ENCODE assay signal across 12 cellular contexts in genomic region chr4:185213829-185214228, GRCh38. TPM values are rescaled to one million over a fixed set of nuclear protein-coding genes. Genes with fewer than 3 reads are reported as not detected.
DNase-seq lines count a peak whose midpoint lies in the region; ATAC-seq and TF ChIP-seq lines count a peak whose summit lies in the region.
"Had no signal": no experiment of that assay in that cellular context is flagged by ENCODE, and none has a peak within 500 bp of the region (broad histone marks: within the 10 kb centered on the region; RNA-seq: fewer than 3 reads in every experiment).

No MANE protein-coding gene starts in this region.

- H4K20me1 ChIP-seq in Karpas-422 (ENCODE audit: insufficient read depth, low read depth, low read length), result no peaks in the 10 kb centered on the region
- peaks cover 28% of the 10 kb centered on the region for H4K20me1 ChIP-seq in SK-N-SH (ENCODE audit: insufficient read depth)

- peaks cover under 1% of the 10 kb centered on the region for H3F3A ChIP-seq in SK-N-SH (replicated peaks; ENCODE audit: insufficient read depth)

- H3K9me3 Mint-ChIP-seq in activated CD8-positive, alpha-beta memory T cell treated with anti-CD3 and anti-CD28 coated beads, Interleukin-2, amount 10 ng/mL, durations not matched to agents 7 days and 5 days (ENCODE audit: low read depth), result no peaks in the 10 kb centered on the region
- H3K9me3 Mint-ChIP-seq in stimulated activated memory B cell treated with anti-CD40 and anti-IgM and Interleukin-4, amounts not matched to agents 10 μg/mL and 1 μg/mL and 100 μg/mL, for 72 hours, result no peaks in the 10 kb centered on the region
- H3K9me3 Mint-ChIP-seq: stimulated activated effector memory CD8-positive, alpha-beta T cell treated with anti-CD3 and anti-CD28 coated beads, Interleukin-12 subunit alpha, Interleukin-12 subunit beta, amount 100 ng/mL, for 72 hours had no signal

- ATAC-seq in activated CD8-positive, alpha-beta memory T cell treated with anti-CD3 and anti-CD28 coated beads, Interleukin-2, amount 10 ng/mL, durations not matched to agents 7 days and 5 days, result no peak
- peak; percentile 41 for ATAC-seq in HG02678 (IDR thresholded peaks at IDR 0.05; ENCODE audit: unreplicated experiment)
- peak; percentile 73 for ATAC-seq in stimulated activated memory B cell treated with anti-CD40 and anti-IgM and Interleukin-4, amounts not matched to agents 10 μg/mL and 1 μg/mL and 100 μg/mL, for 72 hours
- ATAC-seq: stimulated activated effector memory CD8-positive, alpha-beta T cell treated with anti-CD3 and anti-CD28 coated beads, Interleukin-12 subunit alpha, Interleukin-12 subunit beta, amount 100 ng/mL, for 72 hours had no signal

- POLR2A ChIA-PET in SK-N-SH (lab: Yijun Ruan, JAX), result no interaction called here

- no peak for DNase-seq in activated CD8-positive, alpha-beta memory T cell treated with anti-CD3 and anti-CD28 coated beads, Interleukin-2, amount 10 ng/mL, durations not matched to agents 7 days and 5 days
- DNase-seq in activated CD8-positive, alpha-beta memory T cell treated with anti-CD3 and anti-CD28 coated beads, Interleukin-2, amount 50 U/mL, for 48 hours, result no peak
- peak; percentile 80 for DNase-seq in Karpas-422
- no peak for DNase-seq in T1000 (lab: John Stamatoyannopoulos, UW)
- DNase-seq in SK-N-SH, result no peak
- DNase-seq in NCI-H748 (lab: John Stamatoyannopoulos, UW; ENCODE audit: unreplicated experiment), result no peak
- DNase-seq: 8988T, NCI-H1048, SHP77 had no signal

- H3K4me3 ChIP-seq in Karpas-422 (ENCODE audit: low read length) (peak overlapping the region; percentile 62; the same call in 1 of the 2 replicates), SK-N-SH (ENCODE audit: low read depth in 2 of 2, low read length in 1 of 2) (no peak overlapping the region)

- WGBS in SK-N-SH (ENCODE audit: low lambda C conversion rate), result 89% methylated on average over 5 of the region's 5 CpGs

- peak overlapping the region; percentile 18 for H3K27ac Mint-ChIP-seq in activated CD8-positive, alpha-beta memory T cell treated with anti-CD3 and anti-CD28 coated beads, Interleukin-2, amount 10 ng/mL, durations not matched to agents 7 days and 5 days
- peak overlapping the region; percentile 81 for H3K27ac Mint-ChIP-seq in stimulated activated memory B cell treated with anti-CD40 and anti-IgM and Interleukin-4, amounts not matched to agents 10 μg/mL and 1 μg/mL and 100 μg/mL, for 72 hours
- H3K27ac Mint-ChIP-seq: stimulated activated effector memory CD8-positive, alpha-beta T cell treated with anti-CD3 and anti-CD28 coated beads, Interleukin-12 subunit alpha, Interleukin-12 subunit beta, amount 100 ng/mL, for 72 hours had no signal

- no peak for TF ChIP-seq CTCF in SK-N-SH (IDR thresholded peaks at IDR 0.05)

- H3K79me2 ChIP-seq in Karpas-422 (ENCODE audit: low read length) (peaks cover 84% of the 10 kb centered on the region), SK-N-SH (ENCODE audit: insufficient read depth) (peaks cover 90% of the 10 kb centered on the region)

- H3K4me2 ChIP-seq in Karpas-422 (ENCODE audit: low read depth, low read length, poor library complexity, severe bottlenecking) (peak overlapping the region; percentile 70), SK-N-SH (no peak overlapping the region)

- no peak for TF ChIP-seq EP300 in SK-N-SH (IDR thresholded peaks at IDR 0.05; ENCODE audit: borderline replicate concordance in 1 of 2, low read depth in 1 of 2, low read length in 1 of 2)

- H2AFZ ChIP-seq in Karpas-422 (ENCODE audit: low read length), result no peak overlapping the region
- no peak overlapping the region for H2AFZ ChIP-seq in SK-N-SH (ENCODE audit: low read depth)

- H3K9me2 ChIP-seq in Karpas-422 (replicated peaks; ENCODE audit: insufficient read depth, low read length), result no peaks in the 10 kb centered on the region
- no peaks in the 10 kb centered on the region for H3K9me2 ChIP-seq in SK-N-SH

- H3K4me1 ChIP-seq in Karpas-422 (ENCODE audit: low read length), result peaks cover 72% of the 10 kb centered on the region
- H3K4me1 ChIP-seq in SK-N-SH (ENCODE audit: control insufficient read depth in 1 of 2, insufficient read depth in 2 of 2, low read depth in 1 of 2, low read length in 1 of 2), result peaks cover 6 to 17% of the 10 kb centered on the region in 2 experiments; a peak in 3 of 4 replicates

- no peaks in the 10 kb centered on the region for H3K27me3 Mint-ChIP-seq in activated CD8-positive, alpha-beta memory T cell treated with anti-CD3 and anti-CD28 coated beads, Interleukin-2, amount 10 ng/mL, durations not matched to agents 7 days and 5 days
- H3K27me3 Mint-ChIP-seq in stimulated activated memory B cell treated with anti-CD40 and anti-IgM and Interleukin-4, amounts not matched to agents 10 μg/mL and 1 μg/mL and 100 μg/mL, for 72 hours, result no peaks in the 10 kb centered on the region

- no peak for TF ChIP-seq RAD21 in SK-N-SH (IDR thresholded peaks at IDR 0.05; ENCODE audit: low read length)

- H3K27me3 ChIP-seq in Karpas-422 (ENCODE audit: low read length) (no peaks in the 10 kb centered on the region), SK-N-SH (ENCODE audit: insufficient read depth) (no peaks in the 10 kb centered on the region)

- H3K27ac ChIP-seq in Karpas-422 (ENCODE audit: low read length) (peak overlapping the region; percentile 95), SK-N-SH (ENCODE audit: low read depth in 2 of 2, low read length in 1 of 2) (no peak overlapping the region)

- H3K9me3 ChIP-seq in Karpas-422 (ENCODE audit: low read length) (no peaks in the 10 kb centered on the region), SK-N-SH (no peaks in the 10 kb centered on the region)

- H3K9ac ChIP-seq in Karpas-422 (ENCODE audit: low read length) (peak overlapping the region; percentile 69), SK-N-SH (no peak overlapping the region)

- H3K4me1 Mint-ChIP-seq in activated CD8-positive, alpha-beta memory T cell treated with anti-CD3 and anti-CD28 coated beads, Interleukin-2, amount 10 ng/mL, durations not matched to agents 7 days and 5 days, result peaks cover 28% of the 10 kb centered on the region
- H3K4me1 Mint-ChIP-seq in stimulated activated memory B cell treated with anti-CD40 and anti-IgM and Interleukin-4, amounts not matched to agents 10 μg/mL and 1 μg/mL and 100 μg/mL, for 72 hours, result peaks cover 74% of the 10 kb centered on the region

- H3K36me3 ChIP-seq in Karpas-422 (ENCODE audit: insufficient read depth, low read length), result no peaks in the 10 kb centered on the region
- no peaks in the 10 kb centered on the region for H3K36me3 ChIP-seq in SK-N-SH (replicated peaks in 1 of 2; ENCODE audit: control insufficient read depth in 1 of 2, insufficient read depth in 2 of 2, low read length in 1 of 2)

- H3K4me3 Mint-ChIP-seq in activated CD8-positive, alpha-beta memory T cell treated with anti-CD3 and anti-CD28 coated beads, Interleukin-2, amount 10 ng/mL, durations not matched to agents 7 days and 5 days, result no peak overlapping the region
- peak overlapping the region; percentile 40 for H3K4me3 Mint-ChIP-seq in stimulated activated memory B cell treated with anti-CD40 and anti-IgM and Interleukin-4, amounts not matched to agents 10 μg/mL and 1 μg/mL and 100 μg/mL, for 72 hours
- H3K4me3 Mint-ChIP-seq: stimulated activated effector memory CD8-positive, alpha-beta T cell treated with anti-CD3 and anti-CD28 coated beads, Interleukin-12 subunit alpha, Interleukin-12 subunit beta, amount 100 ng/mL, for 72 hours had no signal

- CTCF ChIA-PET in activated CD8-positive, alpha-beta memory T cell treated with anti-CD3 and anti-CD28 coated beads, Interleukin-2, amount 10 ng/mL, durations not matched to agents 7 days and 5 days (lab: Charles Lee), result no interaction called here
- CTCF ChIA-PET in SK-N-SH (lab: Yijun Ruan, JAX), result no interaction called here

- H3K36me3 Mint-ChIP-seq in activated CD8-positive, alpha-beta memory T cell treated with anti-CD3 and anti-CD28 coated beads, Interleukin-2, amount 10 ng/mL, durations not matched to agents 7 days and 5 days, result peaks cover 1% of the 10 kb centered on the region
- H3K36me3 Mint-ChIP-seq in stimulated activated memory B cell treated with anti-CD40 and anti-IgM and Interleukin-4, amounts not matched to agents 10 μg/mL and 1 μg/mL and 100 μg/mL, for 72 hours, result no peaks in the 10 kb centered on the region
- H3K36me3 Mint-ChIP-seq: stimulated activated effector memory CD8-positive, alpha-beta T cell treated with anti-CD3 and anti-CD28 coated beads, Interleukin-12 subunit alpha, Interleukin-12 subunit beta, amount 100 ng/mL, for 72 hours had no signal

TF ChIP-seq in SK-N-SH, 30 proteins besides CTCF, POLR2A, EP300 and RAD21:
- TF ChIP-seq RFX5 (IDR thresholded peaks at IDR 0.05; ENCODE audit: low read length), result no peak

RNA-seq across cellular contexts. Expression of gene SNX25, which starts 4.4 kb away (rescaled TPM):
- 10 to 100 TPM; 16.2 to 16.9 TPM for total RNA-seq in activated CD8-positive, alpha-beta memory T cell treated with anti-CD3 and anti-CD28 coated beads, Interleukin-2, amount 10 ng/mL, durations not matched to agents 7 days and 5 days
- 39.2 and 50.5 TPM in 2 replicates for total RNA-seq in Karpas-422 (2014; rRNA removed; shearing (Covaris generic); ENCODE audit: low replicate concordance)
- 8.5 and 11.4 TPM in 2 replicates for polyA plus RNA-seq in SK-N-SH (2012; rRNA removed)
- polyA plus RNA-seq in SK-N-SH (2012; cell fraction: cytosol; rRNA removed), result 12.0 and 14.0 TPM in 2 replicates
- polyA plus RNA-seq in SK-N-SH (2012; cell fraction: nucleus; rRNA removed), result 6.6 and 13.2 TPM in 2 replicates

RNA-seq across cellular contexts. Expression of gene CFAP97, which starts 10.0 kb away (rescaled TPM):
- total RNA-seq in activated CD8-positive, alpha-beta memory T cell treated with anti-CD3 and anti-CD28 coated beads, Interleukin-2, amount 10 ng/mL, durations not matched to agents 7 days and 5 days, result 10 to 100 TPM; 30.8 to 31.8 TPM
- 15.8 and 44.5 TPM in 2 replicates for total RNA-seq in Karpas-422 (2014; rRNA removed; shearing (Covaris generic); ENCODE audit: low replicate concordance)
- polyA plus RNA-seq in SK-N-SH (2012; rRNA removed), result 10.6 and 14.1 TPM in 2 replicates
- polyA plus RNA-seq in SK-N-SH (2012; cell fraction: cytosol; rRNA removed), result 18.9 and 23.0 TPM in 2 replicates
- 5.7 and 11.4 TPM in 2 replicates for polyA plus RNA-seq in SK-N-SH (2012; cell fraction: nucleus; rRNA removed)
